18 cellular contexts compared by ENCODE assay signal in genomic region chr20:38046572-38046971, GRCh38. TPM values are rescaled to one million over a fixed set of nuclear protein-coding genes. Genes with fewer than 3 reads are reported as not detected.
DNase-seq lines count a peak whose midpoint lies in the region; ATAC-seq, FAIRE-seq and TF ChIP-seq lines count a peak whose summit lies in the region.
"Had no signal": no experiment of that assay in that cellular context is flagged by ENCODE, and none has a peak within 500 bp of the region (broad histone marks: within the 10 kb centered on the region; RNA-seq: fewer than 3 reads in every experiment).

No MANE protein-coding gene starts in this region.

- no peak overlapping the region for H2BK20ac ChIP-seq in H9 (ENCODE audit: low read depth, low read length, poor library complexity, severe bottlenecking)
- no peak overlapping the region for H2BK20ac ChIP-seq in H1 (ENCODE audit: low read length)

- H3T11ph ChIP-seq in H9 (ENCODE audit: low read length): no peak overlapping the region

- H2AFZ ChIP-seq in H9 (ENCODE audit: low read length) (no peak overlapping the region), H1 (ENCODE audit: low read length) (no peak overlapping the region)
- H2AFZ ChIP-seq: PC-9 had no signal

- H3K4me2 ChIP-seq in H9 (ENCODE audit: insufficient read depth, insufficient read length, low read length): no peak overlapping the region
- peak overlapping the region; percentile 18 to 29; a peak in 1 of 4 replicates for H3K4me2 ChIP-seq in H1 (ENCODE audit: insufficient read depth in 1 of 2, low read depth in 2 of 2, low read length in 2 of 2)
- H3K4me2 ChIP-seq: PC-9 had no signal

- TF ChIP-seq POLR2A in H1 (IDR thresholded peaks at IDR 0.05; ENCODE audit: control extremely low read depth in 1 of 2, low read depth in 2 of 2, low read length in 2 of 2): no peak

- no peaks in the 10 kb centered on the region for H3K27me3 ChIP-seq in CD4-positive, alpha-beta T cell (ENCODE audit: control insufficient read depth, insufficient read depth, low read length)
- H3K27me3 ChIP-seq in H9 (ENCODE audit: insufficient read depth, low read length) (no peaks in the 10 kb centered on the region), H1 (replicated peaks in 1 of 4; ENCODE audit: control insufficient read depth in 3 of 4, extremely low read depth in 1 of 4, insufficient read depth in 3 of 4, low read length in 3 of 4) (no peaks in the 10 kb centered on the region)
- H3K27me3 ChIP-seq: adrenal gland, colonic mucosa, upper lobe of right lung had no signal

- no peak for ATAC-seq in CD4-positive, alpha-beta T cell (ENCODE audit: poor library complexity)
- ATAC-seq: upper lobe of right lung had no signal

- H3K4me1 ChIP-seq in H9 (ENCODE audit: insufficient read depth, low read length) (peaks cover 4% of the 10 kb centered on the region; the same call in 1 of the 2 replicates), H1 (replicated peaks in 1 of 4; ENCODE audit: control insufficient read depth in 3 of 4, insufficient read depth in 4 of 4, low read length in 3 of 4) (peaks cover 0 to 11% (median 1%) of the 10 kb centered on the region in 4 experiments; a peak in 3 of 7 replicates)
- H3K4me1 ChIP-seq: colonic mucosa had no signal

- POLR2A ChIA-PET in CD4-positive, alpha-beta T cell (lab: Charles Lee): interaction anchor here (1.8 kb wide), 1 partner anchor 13 kb away, joined by 8 read pairs; the partner anchor contains the start of genes RPRD1B and TTI1
- POLR2A ChIA-PET in H1 (lab: Charles Lee; ENCODE audit: partially characterized antibody): interaction anchor here (3.0 kb wide), 1 partner anchor 13 kb away, joined by 20 read pairs; the partner anchor contains the start of genes RPRD1B and TTI1

- no peak overlapping the region for H4K5ac ChIP-seq in H9 (ENCODE audit: insufficient read length, low read depth, low read length)
- H4K5ac ChIP-seq in H1 (ENCODE audit: insufficient read length, low read depth, low read length): no peak overlapping the region

- no peak overlapping the region for H3K14ac ChIP-seq in H9 (ENCODE audit: insufficient read depth, low read length)
- no peak overlapping the region for H3K14ac ChIP-seq in H1 (ENCODE audit: insufficient read length)

- H4K8ac ChIP-seq in H9 (replicated peaks; ENCODE audit: insufficient read length, low read depth, low read length) (no peak overlapping the region), H1 (ENCODE audit: extremely low read depth, insufficient read depth, low read length) (no peak overlapping the region)

- H3K18ac ChIP-seq in H9 (ENCODE audit: insufficient read length, low read depth, low read length): no peak overlapping the region
- no peak overlapping the region for H3K18ac ChIP-seq in H1 (ENCODE audit: extremely low read depth, low read length)

- in situ Hi-C loops in KBM-7 (cut with MboI; ENCODE audit: low pct_unique_long_range_greater_than_20kb, low sequenced_read_pairs): no loop called here

- H3K4ac ChIP-seq in H9 (ENCODE audit: low read depth, low read length): no peak overlapping the region
- H3K4ac ChIP-seq in H1 (replicated peaks; ENCODE audit: insufficient read length, low read depth, low read length): no peak overlapping the region

- H3K36me3 ChIP-seq in H1 (ENCODE audit: control insufficient read depth in 2 of 4, insufficient read depth in 4 of 4, low read length in 3 of 4): peaks cover 11 to 42% (median 24%) of the 10 kb centered on the region in 4 experiments

- H3K23me2 ChIP-seq in H9 (ENCODE audit: insufficient read length, low read depth, low read length, poor library complexity, severe bottlenecking) (no peaks in the 10 kb centered on the region), H1 (ENCODE audit: low read depth, low read length) (0 out of 2 replicates have a peak, but pooled peaks cover 2% of the 10 kb centered on the region)

- H2BK12ac ChIP-seq in H9 (ENCODE audit: insufficient read length, low read depth, low read length): no peak overlapping the region
- no peak overlapping the region for H2BK12ac ChIP-seq in H1 (ENCODE audit: low read depth, low read length)

- no CpG with 5 or more reads among the region's 4 CpGs for WGBS in H9 (ENCODE audit: extremely low coverage, insufficient read length, low lambda C conversion rate)
- WGBS in H1 (ENCODE audit: extremely low coverage in 1 of 2, insufficient coverage in 1 of 2, insufficient read length in 1 of 2, insufficient replicate concordance in 2 of 2, low coverage in 1 of 2, low lambda C conversion rate in 2 of 2, missing lambda C conversion rate in 1 of 2), 2 experiments: 75% methylated on average over 4 of the region's 4 CpGs; no CpG with 5 or more reads in 1 of the 2 experiments

- H3K36me3 Mint-ChIP-seq in CD4-positive, alpha-beta T cell (ENCODE audit: low read depth): peaks cover 93% of the 10 kb centered on the region
- peaks cover 16 to 55% (median 40%) of the 10 kb centered on the region in 3 experiments; a peak in 6 of 7 replicates for H3K36me3 Mint-ChIP-seq in H9 (ENCODE audit: insufficient read depth in 1 of 3, low read depth in 3 of 3)

- no peak for FAIRE-seq in H1 (lab: Jason Lieb, UNC)

- no peak for TF ChIP-seq RAD21 in H1 (IDR thresholded peaks at IDR 0.05 in 1 of 2, conservative IDR thresholded peaks at IDR 0.05 in 1 of 2; ENCODE audit: low read depth in 2 of 2, low read length in 2 of 2)

- no peaks in the 10 kb centered on the region for H3K27me3 Mint-ChIP-seq in CD4-positive, alpha-beta T cell
- H3K27me3 Mint-ChIP-seq in H9 (ENCODE audit: low read depth): no peaks in the 10 kb centered on the region

- no peak overlapping the region for H2BK5ac ChIP-seq in H9 (ENCODE audit: insufficient read length, low read length)
- peak overlapping the region; percentile 42; the same call in 1 of the 2 replicates for H2BK5ac ChIP-seq in H1 (ENCODE audit: low read depth, low read length)

- H2BK120ac ChIP-seq in H9 (ENCODE audit: low read depth, low read length, poor library complexity, severe bottlenecking) (no peak overlapping the region), H1 (replicated peaks; ENCODE audit: low read depth, low read length) (no peak overlapping the region)

- peak overlapping the region; percentile 34 for H3K27ac Mint-ChIP-seq in CD4-positive, alpha-beta T cell
- H3K27ac Mint-ChIP-seq in H9: peak overlapping the region in 1 of 3 experiments; percentile 20; a peak in 3 of 7 replicates
- H3K27ac Mint-ChIP-seq: nephron progenitor cell had no signal

- H2BK15ac ChIP-seq in H9 (ENCODE audit: low read depth, low read length) (no peak overlapping the region), H1 (ENCODE audit: low read length) (no peak overlapping the region)

- no peak overlapping the region for H3K27ac ChIP-seq in CD4-positive, alpha-beta T cell (ENCODE audit: low read depth, low read length)
- no peak overlapping the region for H3K27ac ChIP-seq in H9 (ENCODE audit: insufficient read length, low read depth, low read length)
- H3K27ac ChIP-seq in H1 (ENCODE audit: low read depth, low read length): no peak overlapping the region
- H3K27ac ChIP-seq: adrenal gland, colonic mucosa, epithelial cell of prostate, PC-9, upper lobe of right lung had no signal

- no peak for TF ChIP-seq EP300 in H1 (IDR thresholded peaks at IDR 0.05; ENCODE audit: borderline replicate concordance in 1 of 2, low read depth in 2 of 2, low read length in 2 of 2)

- CTCF ChIA-PET in CD4-positive, alpha-beta T cell (lab: Charles Lee): interaction anchor here (3.4 kb wide), 1 partner anchor 11 kb away, joined by 11 read pairs; no protein-coding TSS in a partner anchor
- CTCF ChIA-PET in H1 (lab: Charles Lee; ENCODE audit: partially characterized antibody): interaction anchor here (0.6 to 2.6 kb wide), 5 partner anchors 9 to 175 kb away, joined by 3 to 12 read pairs (median 3); no protein-coding TSS in a partner anchor

- H2AK5ac ChIP-seq in H9 (ENCODE audit: insufficient read length, low read length): no peak overlapping the region
- H2AK5ac ChIP-seq in H1 (ENCODE audit: low read depth, low read length): no peak overlapping the region; the same call in 1 of the 2 replicates

- H3K79me2 ChIP-seq in H9 (ENCODE audit: insufficient read depth, low read length) (peaks cover 5% of the 10 kb centered on the region; the same call in 1 of the 2 replicates), H1 (ENCODE audit: control insufficient read depth in 1 of 2, insufficient read depth in 2 of 2, low read length in 2 of 2) (peaks cover 0 to 80% of the 10 kb centered on the region in 2 experiments; a peak in 3 of 4 replicates)

- no peaks in the 10 kb centered on the region for H4K20me1 ChIP-seq in H9 (ENCODE audit: control insufficient read depth, insufficient read depth, insufficient read length)
- peaks cover 3 to 11% of the 10 kb centered on the region in 2 experiments for H4K20me1 ChIP-seq in H1 (replicated peaks in 1 of 2; ENCODE audit: control insufficient read depth in 1 of 2, insufficient read depth in 2 of 2, low read length in 2 of 2)

- H4K91ac ChIP-seq in H9 (ENCODE audit: insufficient read length, low read depth, low read length) (no peak overlapping the region), H1 (replicated peaks; ENCODE audit: insufficient read length, low read length) (no peak overlapping the region)

- no peaks in the 10 kb centered on the region for H3K9me3 ChIP-seq in CD4-positive, alpha-beta T cell (ENCODE audit: control insufficient read depth, low read length)
- no peaks in the 10 kb centered on the region for H3K9me3 ChIP-seq in H9 (ENCODE audit: control insufficient read depth, low read depth, low read length)
- no peaks in the 10 kb centered on the region for H3K9me3 ChIP-seq in H1 (ENCODE audit: insufficient read depth in 2 of 2, low read depth in 1 of 2, low read length in 1 of 2)
- H3K9me3 ChIP-seq: adrenal gland, colonic mucosa, upper lobe of right lung had no signal

- no peak for DNase-seq in CD4-positive, alpha-beta T cell
- peak; percentile 33 for DNase-seq in H9
- no peak for DNase-seq in H1 (ENCODE audit: low read depth in 1 of 2, low spot score in 2 of 2)
- peak; percentile 82 for DNase-seq in myocyte (ENCODE audit: low read depth)
- DNase-seq in head of caudate nucleus: no peak
- DNase-seq in COLO668 (lab: John Stamatoyannopoulos, UW; ENCODE audit: unreplicated experiment): no peak
- no peak for DNase-seq in KBM-7
- DNase-seq: activated CD4-positive, CD25-positive, alpha-beta regulatory T cell treated with anti-CD3 and anti-CD28 coated beads, Interleukin-2, amount 50 U/mL, for 72 hours; adrenal gland; colonic mucosa; NCI-H1694; NCI-H510A; nephron progenitor cell; PC-9; stimulated activated CD4-positive, alpha-beta T cell treated with anti-CD3 and anti-CD28 coated beads, Interleukin-4, amount 100 ng/mL, for 1 hour; SW 1271; upper lobe of right lung had no signal

- H3K9ac ChIP-seq in H9 (ENCODE audit: extremely low read depth, insufficient read length, low read length) (no peak overlapping the region), H1 (replicated peaks in 1 of 4; ENCODE audit: extremely low read depth in 1 of 4, low read depth in 3 of 4, low read length in 3 of 4) (no peak overlapping the region; a peak in 1 of 7 replicates)

- no peaks in the 10 kb centered on the region for H3K9me3 Mint-ChIP-seq in CD4-positive, alpha-beta T cell
- H3K9me3 Mint-ChIP-seq in H9: no peaks in the 10 kb centered on the region
- H3K9me3 Mint-ChIP-seq: nephron progenitor cell had no signal

- intact Hi-C loops in CD4-positive, alpha-beta T cell (cut with DNase I, micrococcal nuclease): no loop called here
- intact Hi-C loops in head of caudate nucleus (cut with DNase I): no loop called here

- H3K4me3 Mint-ChIP-seq in CD4-positive, alpha-beta T cell: no peak overlapping the region
- H3K4me3 Mint-ChIP-seq in H9: no peak overlapping the region
- H3K4me3 Mint-ChIP-seq: nephron progenitor cell had no signal

- no peak overlapping the region for H3K23ac ChIP-seq in H9 (ENCODE audit: insufficient read length, low read depth, low read length)
- H3K23ac ChIP-seq in H1 (ENCODE audit: insufficient read length): no peak overlapping the region

- H3K56ac ChIP-seq in H9 (ENCODE audit: insufficient read length, low read depth, low read length) (no peak overlapping the region), H1 (replicated peaks; ENCODE audit: insufficient read length, low read depth, low read length) (no peak overlapping the region)

- H3K79me1 ChIP-seq in H9 (ENCODE audit: insufficient read depth, low read depth, low read length, poor library complexity, severe bottlenecking) (no peaks in the 10 kb centered on the region), H1 (ENCODE audit: low read depth, low read length) (peaks cover 4% of the 10 kb centered on the region; the same call in 1 of the 2 replicates)

- peaks cover 53% of the 10 kb centered on the region for H3K4me1 Mint-ChIP-seq in CD4-positive, alpha-beta T cell (ENCODE audit: low read depth)
- peaks cover 16 to 21% of the 10 kb centered on the region in 2 experiments for H3K4me1 Mint-ChIP-seq in H9

- no peak for TF ChIP-seq CTCF in CD4-positive, alpha-beta T cell (IDR thresholded peaks at IDR 0.05)
- TF ChIP-seq CTCF in H9 (conservative IDR thresholded peaks at IDR 0.05): no peak
- TF ChIP-seq CTCF in H1 (IDR thresholded peaks at IDR 0.05; ENCODE audit: control extremely low read depth in 1 of 3, insufficient read depth in 1 of 3, low read depth in 1 of 3, low read length in 3 of 3): no peak

- H3K4me3 ChIP-seq in H1 (ENCODE audit: extremely low read depth in 1 of 4, insufficient read depth in 2 of 4, low read depth in 3 of 4, low read length in 4 of 4): no peak overlapping the region
- H3K4me3 ChIP-seq: adrenal gland, colonic mucosa, PC-9, upper lobe of right lung had no signal

RNA-seq across cellular contexts. Expression of gene RPRD1B, which starts 13.0 kb away (rescaled TPM):
- total RNA-seq in CD4-positive, alpha-beta T cell: 10 to 100 TPM; 54.8 to 55.7 TPM
- total RNA-seq in H9 (2021): 33.4 and 34.3 TPM in 2 replicates
- total RNA-seq in H1 (2021; fragmentation: NEBNext Ultra II Directional; extraction: Animal tissue kit (Norgen Biotek cat#: 25700)): 17.7 and 20.9 TPM in 2 replicates
- 10.1 and 10.3 TPM in 2 replicates for polyA plus RNA-seq in H1 (2011; rRNA removed)
- 11.6 TPM for polyA plus RNA-seq in H1 (2011; cell fraction: cytosol; rRNA removed)
- polyA plus RNA-seq in H1 (2011; cell fraction: nucleus; rRNA removed): 12.1 TPM
- 9.4 to 14.2 TPM (median 12.0 TPM) in 4 replicates for polyA plus RNA-seq in H1 (2012, experiment 1 of 2)
- polyA plus RNA-seq in H1 (2012, experiment 2 of 2): 6.2 TPM
- polyA plus RNA-seq in H1 (2013, experiment 1 of 2): 15.7 TPM
- 16.5 TPM for polyA plus RNA-seq in H1 (2013, experiment 2 of 2)
- polyA minus RNA-seq in H1 (2011; rRNA and poly(A)+ RNA removed): 14.9 and 17.4 TPM in 2 replicates
- 21.7 TPM for polyA minus RNA-seq in H1 (2011; cell fraction: cytosol; rRNA and poly(A)+ RNA removed)
- 33.8 TPM for polyA minus RNA-seq in H1 (2011; cell fraction: nucleus; rRNA and poly(A)+ RNA removed)
- 24.2 and 24.3 TPM in 2 replicates for total RNA-seq in myocyte
- polyA plus RNA-seq in myocyte (2012): 15.0 TPM

RNA-seq across cellular contexts. Expression of gene TTI1, which starts 13.3 kb away (rescaled TPM):
- 10 to 100 TPM; 10.6 to 11.4 TPM for total RNA-seq in CD4-positive, alpha-beta T cell
- total RNA-seq in H9 (2021) (37.4 and 38.3 TPM in 2 replicates), myocyte (20.0 and 21.8 TPM in 2 replicates)
- total RNA-seq in H1 (2021; fragmentation: NEBNext Ultra II Directional; extraction: Animal tissue kit (Norgen Biotek cat#: 25700)): 47.0 TPM in 2 replicates
- 34.1 and 38.7 TPM in 2 replicates for polyA plus RNA-seq in H1 (2011; rRNA removed)
- polyA plus RNA-seq in H1 (2011; cell fraction: cytosol; rRNA removed): 36.0 TPM
- polyA plus RNA-seq in H1 (2011; cell fraction: nucleus; rRNA removed): 46.9 TPM
- 38.2 to 42.6 TPM (median 41.6 TPM) in 4 replicates for polyA plus RNA-seq in H1 (2012, experiment 1 of 2)
- polyA plus RNA-seq in H1 (2012, experiment 2 of 2): 9.6 TPM
- 27.7 TPM for polyA plus RNA-seq in H1 (2013, experiment 1 of 2)
- polyA plus RNA-seq in H1 (2013, experiment 2 of 2): 26.1 TPM
- 107 and 112 TPM in 2 replicates for polyA minus RNA-seq in H1 (2011; rRNA and poly(A)+ RNA removed)
- polyA minus RNA-seq in H1 (2011; cell fraction: cytosol; rRNA and poly(A)+ RNA removed): 39.5 TPM
- 62.0 TPM for polyA minus RNA-seq in H1 (2011; cell fraction: nucleus; rRNA and poly(A)+ RNA removed)
- polyA plus RNA-seq in myocyte (2012): 10.2 TPM

Comparison
In these comparisons a context has a peak if more than half of its experiments do, and no peak if none do; other contexts are left out.
1. DNase-seq: peak in H9 (single experiment) and myocyte (single experiment); none in CD4-positive, alpha-beta T cell (0 of 10), H1 (0 of 2), head of caudate nucleus (0 of 42), COLO668 (single experiment) and KBM-7 (single experiment).